Comparison of ENCODE assay signal across 8 cellular contexts in the genomic region with DNA sequence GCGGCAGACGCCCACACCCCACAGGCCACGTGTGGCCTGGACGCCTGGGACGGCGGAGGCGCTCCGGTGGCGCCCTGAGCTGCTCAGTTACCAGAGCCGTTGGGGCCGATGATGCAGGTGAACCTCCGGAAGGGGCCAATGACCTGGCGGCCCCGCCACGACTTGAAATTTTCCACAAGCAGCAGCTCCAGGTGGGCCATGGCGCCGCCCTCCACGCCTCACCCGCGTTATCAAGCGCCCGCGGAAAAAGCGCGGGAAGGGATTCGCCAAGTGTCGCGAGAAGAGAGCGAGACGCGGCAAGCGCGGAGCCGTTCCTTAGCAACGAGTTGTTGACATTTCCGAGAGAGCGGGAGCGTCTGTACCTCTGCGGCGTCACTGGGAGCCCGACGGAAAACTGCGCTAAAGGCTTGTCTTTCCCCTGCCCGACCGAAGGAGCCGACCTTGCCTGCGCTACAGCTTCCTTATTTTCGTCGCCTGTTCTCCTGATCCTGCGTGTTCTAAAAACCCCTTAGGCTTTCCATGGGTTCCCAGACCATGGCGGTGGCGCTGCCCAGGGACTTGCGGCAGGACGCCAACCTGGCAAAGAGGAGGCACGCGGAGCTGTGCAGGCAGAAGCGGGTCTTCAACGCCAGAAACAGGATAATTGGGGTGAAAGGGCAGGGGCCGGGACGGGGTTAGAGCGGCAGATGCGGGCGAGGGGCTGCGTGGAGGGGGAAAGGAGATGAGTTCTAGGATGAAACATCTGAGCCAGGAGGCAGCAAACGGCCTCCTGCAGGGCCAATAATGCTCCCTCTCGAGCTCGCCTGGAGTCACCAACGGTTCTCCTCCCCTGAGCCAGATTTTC. TPM values are rescaled to one million over a fixed set of nuclear protein-coding genes. Genes with fewer than 3 reads are reported as not detected.
DNase-seq lines count a peak whose midpoint lies in the region; ATAC-seq and TF ChIP-seq lines count a peak whose summit lies in the region.

A gene with protein sequence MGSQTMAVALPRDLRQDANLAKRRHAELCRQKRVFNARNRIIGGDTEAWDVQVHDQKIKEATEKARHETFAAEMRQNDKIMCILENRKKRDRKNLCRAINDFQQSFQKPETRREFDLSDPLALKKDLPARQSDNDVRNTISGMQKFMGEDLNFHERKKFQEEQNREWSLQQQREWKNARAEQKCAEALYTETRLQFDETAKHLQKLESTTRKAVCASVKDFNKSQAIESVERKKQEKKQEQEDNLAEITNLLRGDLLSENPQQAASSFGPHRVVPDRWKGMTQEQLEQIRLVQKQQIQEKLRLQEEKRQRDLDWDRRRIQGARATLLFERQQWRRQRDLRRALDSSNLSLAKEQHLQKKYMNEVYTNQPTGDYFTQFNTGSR (plus strand): TSS at position 326 of the 844 bp plus-strand sequence. CDS start 194 bp downstream, at position 520.
A gene with protein sequence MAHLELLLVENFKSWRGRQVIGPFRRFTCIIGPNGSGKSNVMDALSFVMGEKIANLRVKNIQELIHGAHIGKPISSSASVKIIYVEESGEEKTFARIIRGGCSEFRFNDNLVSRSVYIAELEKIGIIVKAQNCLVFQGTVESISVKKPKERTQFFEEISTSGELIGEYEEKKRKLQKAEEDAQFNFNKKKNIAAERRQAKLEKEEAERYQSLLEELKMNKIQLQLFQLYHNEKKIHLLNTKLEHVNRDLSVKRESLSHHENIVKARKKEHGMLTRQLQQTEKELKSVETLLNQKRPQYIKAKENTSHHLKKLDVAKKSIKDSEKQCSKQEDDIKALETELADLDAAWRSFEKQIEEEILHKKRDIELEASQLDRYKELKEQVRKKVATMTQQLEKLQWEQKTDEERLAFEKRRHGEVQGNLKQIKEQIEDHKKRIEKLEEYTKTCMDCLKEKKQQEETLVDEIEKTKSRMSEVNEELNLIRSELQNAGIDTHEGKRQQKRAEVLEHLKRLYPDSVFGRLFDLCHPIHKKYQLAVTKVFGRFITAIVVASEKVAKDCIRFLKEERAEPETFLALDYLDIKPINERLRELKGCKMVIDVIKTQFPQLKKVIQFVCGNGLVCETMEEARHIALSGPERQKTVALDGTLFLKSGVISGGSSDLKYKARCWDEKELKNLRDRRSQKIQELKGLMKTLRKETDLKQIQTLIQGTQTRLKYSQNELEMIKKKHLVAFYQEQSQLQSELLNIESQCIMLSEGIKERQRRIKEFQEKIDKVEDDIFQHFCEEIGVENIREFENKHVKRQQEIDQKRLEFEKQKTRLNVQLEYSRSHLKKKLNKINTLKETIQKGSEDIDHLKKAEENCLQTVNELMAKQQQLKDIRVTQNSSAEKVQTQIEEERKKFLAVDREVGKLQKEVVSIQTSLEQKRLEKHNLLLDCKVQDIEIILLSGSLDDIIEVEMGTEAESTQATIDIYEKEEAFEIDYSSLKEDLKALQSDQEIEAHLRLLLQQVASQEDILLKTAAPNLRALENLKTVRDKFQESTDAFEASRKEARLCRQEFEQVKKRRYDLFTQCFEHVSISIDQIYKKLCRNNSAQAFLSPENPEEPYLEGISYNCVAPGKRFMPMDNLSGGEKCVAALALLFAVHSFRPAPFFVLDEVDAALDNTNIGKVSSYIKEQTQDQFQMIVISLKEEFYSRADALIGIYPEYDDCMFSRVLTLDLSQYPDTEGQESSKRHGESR (minus strand): TSS at position 232 of the 844 bp plus-strand sequence. CDS start 32 bp downstream, at position 200.

- no peaks in the 10 kb centered on the region for H3K27me3 Mint-ChIP-seq in activated T-helper 17 cell treated with anti-CD3 and anti-CD28 coated beads, Interleukin-2, amount 50 U/mL, for 72 hours
- peaks cover 3% of the 10 kb centered on the region for H3K27me3 Mint-ChIP-seq in nephron (ENCODE audit: low read depth)

- H3K4me1 Mint-ChIP-seq in activated T-helper 17 cell treated with anti-CD3 and anti-CD28 coated beads, Interleukin-2, amount 50 U/mL, for 72 hours, result peaks cover 5% of the 10 kb centered on the region
- H3K4me1 Mint-ChIP-seq in nephron, result peaks cover 12% of the 10 kb centered on the region
- no peaks in the 10 kb centered on the region for H3K4me1 Mint-ChIP-seq in stimulated activated effector memory CD8-positive, alpha-beta T cell treated with anti-CD3 and anti-CD28 coated beads, Interleukin-12 subunit alpha, Interleukin-12 subunit beta, amount 100 ng/mL, for 72 hours

- no peak for TF ChIP-seq CTCF in BE2C (IDR thresholded peaks at IDR 0.05; ENCODE audit: low read depth, low read length)
- TF ChIP-seq CTCF in fibroblast of the aortic adventitia (IDR thresholded peaks at IDR 0.05; ENCODE audit: insufficient read depth, low read length), result no peak
- no peak for TF ChIP-seq CTCF in nephron (IDR thresholded peaks at IDR 0.05; ENCODE audit: unreplicated experiment in 3 of 3)

- no peaks in the 10 kb centered on the region for H3K27me3 ChIP-seq in BE2C

- H3K36me3 Mint-ChIP-seq in activated T-helper 17 cell treated with anti-CD3 and anti-CD28 coated beads, Interleukin-2, amount 50 U/mL, for 72 hours (ENCODE audit: low read depth), result peaks cover 7% of the 10 kb centered on the region
- peaks cover 7% of the 10 kb centered on the region for H3K36me3 Mint-ChIP-seq in nephron (ENCODE audit: low read depth)
- H3K36me3 Mint-ChIP-seq in stimulated activated effector memory CD8-positive, alpha-beta T cell treated with anti-CD3 and anti-CD28 coated beads, Interleukin-12 subunit alpha, Interleukin-12 subunit beta, amount 100 ng/mL, for 72 hours, result peaks cover 6% of the 10 kb centered on the region

- no peaks in the 10 kb centered on the region for H3K36me3 ChIP-seq in BE2C

- DNase-seq in BE2C (peak; percentile 90), OCI-M1 (lab: John Stamatoyannopoulos, UW) (peak; percentile 71), fibroblast of the aortic adventitia (ENCODE audit: low read depth) (peak; percentile 69)
- peak; percentile 62 to 89 for DNase-seq in stimulated activated effector memory CD8-positive, alpha-beta T cell treated with anti-CD3 and anti-CD28 coated beads, Interleukin-12 subunit alpha, Interleukin-12 subunit beta, amount 100 ng/mL, for 72 hours (ENCODE audit: low spot score in 2 of 2)

- H3K4me3 Mint-ChIP-seq in activated T-helper 17 cell treated with anti-CD3 and anti-CD28 coated beads, Interleukin-2, amount 50 U/mL, for 72 hours, result peak within 1 kb of the TSS; percentile 91
- H3K4me3 Mint-ChIP-seq in nephron, result peak within 1 kb of the TSS; percentile 75 to 84 (median 77)
- peak within 1 kb of the TSS; percentile 74 for H3K4me3 Mint-ChIP-seq in stimulated activated effector memory CD8-positive, alpha-beta T cell treated with anti-CD3 and anti-CD28 coated beads, Interleukin-12 subunit alpha, Interleukin-12 subunit beta, amount 100 ng/mL, for 72 hours

- ATAC-seq in HG03280 (IDR thresholded peaks at IDR 0.05; ENCODE audit: unreplicated experiment) (peak; percentile 75), HG03521 (IDR thresholded peaks at IDR 0.05; ENCODE audit: unreplicated experiment) (no peak)
- peak; percentile 97 for ATAC-seq in activated T-helper 17 cell treated with anti-CD3 and anti-CD28 coated beads, Interleukin-2, amount 50 U/mL, for 72 hours (replicated peaks)
- peak; percentile 95 for ATAC-seq in stimulated activated effector memory CD8-positive, alpha-beta T cell treated with anti-CD3 and anti-CD28 coated beads, Interleukin-12 subunit alpha, Interleukin-12 subunit beta, amount 100 ng/mL, for 72 hours

- peak within 1 kb of the TSS; percentile 55 for H3K4me3 ChIP-seq in BE2C (ENCODE audit: low read depth, low read length)
- H3K4me3 ChIP-seq in fibroblast of the aortic adventitia (ENCODE audit: low read depth, low read length), result peak within 1 kb of the TSS; percentile 72

- H3K9me3 ChIP-seq in BE2C, result peaks cover 11% of the 10 kb centered on the region

- no peaks in the 10 kb centered on the region for H3K4me1 ChIP-seq in BE2C

- H3K27ac Mint-ChIP-seq in activated T-helper 17 cell treated with anti-CD3 and anti-CD28 coated beads, Interleukin-2, amount 50 U/mL, for 72 hours, result peak within 1 kb of the TSS; percentile 89
- H3K27ac Mint-ChIP-seq in nephron, result peak within 1 kb of the TSS in 1 of 3 experiments; percentile 49
- H3K27ac Mint-ChIP-seq in stimulated activated effector memory CD8-positive, alpha-beta T cell treated with anti-CD3 and anti-CD28 coated beads, Interleukin-12 subunit alpha, Interleukin-12 subunit beta, amount 100 ng/mL, for 72 hours, result peak within 1 kb of the TSS; percentile 91

- H3K9me3 Mint-ChIP-seq in activated T-helper 17 cell treated with anti-CD3 and anti-CD28 coated beads, Interleukin-2, amount 50 U/mL, for 72 hours, result no peaks in the 10 kb centered on the region
- H3K9me3 Mint-ChIP-seq in nephron, result no peaks in the 10 kb centered on the region
- no peaks in the 10 kb centered on the region for H3K9me3 Mint-ChIP-seq in stimulated activated effector memory CD8-positive, alpha-beta T cell treated with anti-CD3 and anti-CD28 coated beads, Interleukin-12 subunit alpha, Interleukin-12 subunit beta, amount 100 ng/mL, for 72 hours

RNA-seq across cellular contexts. Expression of the first gene that starts in this region (rescaled TPM):
- 0.62 TPM for polyA plus RNA-seq in BE2C (2012; ENCODE audit: insufficient read depth, insufficient read length, low read depth)
- total RNA-seq in activated T-helper 17 cell treated with anti-CD3 and anti-CD28 coated beads, Interleukin-2, amount 50 U/mL, for 72 hours, result 10 to 100 TPM in 1 of 2 donors, 1 to 10 TPM in 1; 6.5 to 11.1 TPM
- total RNA-seq in fibroblast of the aortic adventitia (ENCODE audit: low replicate concordance), result 5.7 TPM in 1 of 2 replicates, not detected in the other

RNA-seq across cellular contexts. Expression of the second gene that starts in this region (rescaled TPM):
- polyA plus RNA-seq in BE2C (2012; ENCODE audit: insufficient read depth, insufficient read length, low read depth), result not detected
- total RNA-seq in activated T-helper 17 cell treated with anti-CD3 and anti-CD28 coated beads, Interleukin-2, amount 50 U/mL, for 72 hours, result 1 to 10 TPM in 1 of 2 donors, under 1 TPM in 1; 0.43 to 1.7 TPM
- 0.08 and 0.09 TPM in 2 replicates for total RNA-seq in fibroblast of the aortic adventitia (ENCODE audit: low replicate concordance)
